7 cellular contexts compared by ENCODE assay signal in the genomic region with DNA sequence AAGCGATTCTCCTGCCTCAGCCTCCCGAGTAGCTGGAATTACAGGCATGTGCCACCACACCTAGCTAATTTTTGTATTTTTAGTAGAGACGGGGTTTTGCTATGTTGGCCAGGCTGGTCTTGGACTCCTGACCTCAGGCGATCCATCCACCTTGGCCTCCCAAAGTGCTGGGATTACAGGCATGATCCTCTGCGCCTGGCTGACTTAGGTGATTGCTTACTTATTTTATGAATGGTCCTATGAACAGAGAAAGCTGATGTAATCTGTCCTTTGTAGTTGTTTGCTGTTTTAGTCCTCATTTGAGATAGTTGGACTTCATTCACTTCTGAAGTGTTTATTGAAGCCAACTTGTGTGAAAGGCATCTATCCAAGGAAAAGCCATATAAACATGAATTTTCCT.
DNase-seq lines count a peak whose midpoint lies in the region; ATAC-seq, FAIRE-seq and TF ChIP-seq lines count a peak whose summit lies in the region.
"Not testable (repeated sequence)": the region's sequence is repeated elsewhere in the genome, so short reads cannot be mapped to it uniquely, and the experiment has no call there.

No MANE protein-coding gene starts in this region.

- H2BK12ac ChIP-seq in H1 (ENCODE audit: low read depth, low read length), result not testable (repeated sequence)

- peaks cover 35% of the 10 kb centered on the region for H3K36me3 ChIP-seq in Karpas-422 (ENCODE audit: insufficient read depth, low read length)
- H3K36me3 ChIP-seq in astrocyte (ENCODE audit: insufficient read depth, low read length); H1 (ENCODE audit: control insufficient read depth in 2 of 4, insufficient read depth in 4 of 4, low read length in 3 of 4); right lobe of liver: not testable (repeated sequence)

- H3K27me3 ChIP-seq in Karpas-422 (ENCODE audit: low read length); astrocyte (ENCODE audit: insufficient read depth, low read length); H1 (replicated peaks in 1 of 4; ENCODE audit: control insufficient read depth in 3 of 4, extremely low read depth in 1 of 4, insufficient read depth in 3 of 4, low read length in 3 of 4); right lobe of liver: not testable (repeated sequence)

- H3K79me1 ChIP-seq in H1 (ENCODE audit: low read depth, low read length), result not testable (repeated sequence)

- peak overlapping the region; percentile 21 for H3K27ac Mint-ChIP-seq in astrocyte (ENCODE audit: unreplicated experiment)

- not testable (repeated sequence) for H3K9me3 Mint-ChIP-seq in astrocyte (ENCODE audit: unreplicated experiment)

- not testable (repeated sequence) for H3K18ac ChIP-seq in H1 (ENCODE audit: extremely low read depth, low read length)

- H3K4me2 ChIP-seq in Karpas-422 (ENCODE audit: low read depth, low read length, poor library complexity, severe bottlenecking); astrocyte (ENCODE audit: low read length); H1 (ENCODE audit: insufficient read depth in 1 of 2, low read depth in 2 of 2, low read length in 2 of 2): not testable (repeated sequence)

- not testable (repeated sequence) for H3K23me2 ChIP-seq in H1 (ENCODE audit: low read depth, low read length)

- 0 out of 2 replicates have a peak overlapping the region, but pooled peaks have one; percentile 97 for H3K27ac ChIP-seq in 22Rv1
- H3K27ac ChIP-seq in Karpas-422 (ENCODE audit: low read length), result peak overlapping the region; percentile 13; the same call in 1 of the 2 replicates
- peak overlapping the region; percentile 93 for H3K27ac ChIP-seq in VCaP
- not testable (repeated sequence) for H3K27ac ChIP-seq in astrocyte (ENCODE audit: low read depth, low read length); H1 (ENCODE audit: low read depth, low read length)
- H3K27ac ChIP-seq in right lobe of liver, result peak overlapping the region in 2 of 3 donors; percentile 25 to 91

- not testable (repeated sequence) for H3K4me3 ChIP-seq in Karpas-422 (ENCODE audit: low read length); astrocyte (ENCODE audit: insufficient read depth, low read depth, low read length); H1 (ENCODE audit: extremely low read depth in 1 of 4, insufficient read depth in 2 of 4, low read depth in 3 of 4, low read length in 4 of 4); right lobe of liver

- H3K4me3 Mint-ChIP-seq in astrocyte (ENCODE audit: unreplicated experiment), result not testable (repeated sequence)

- TF ChIP-seq EP300 in H1 (IDR thresholded peaks at IDR 0.05; ENCODE audit: borderline replicate concordance in 1 of 2, low read depth in 2 of 2, low read length in 2 of 2), result not testable (repeated sequence)

- not testable (repeated sequence) for H2BK20ac ChIP-seq in H1 (ENCODE audit: low read length)

- CTCF ChIA-PET in H1 (lab: Charles Lee; ENCODE audit: partially characterized antibody), result interaction anchor here (1.6 kb wide), 1 partner anchor 9 kb away, joined by 3 read pairs; no protein-coding TSS in a partner anchor

- not testable (repeated sequence) for TF ChIP-seq RAD21 in H1 (IDR thresholded peaks at IDR 0.05 in 1 of 2, conservative IDR thresholded peaks at IDR 0.05 in 1 of 2; ENCODE audit: low read depth in 2 of 2, low read length in 2 of 2)

- H2AFZ ChIP-seq in Karpas-422 (ENCODE audit: low read length); astrocyte (ENCODE audit: low read depth, low read length); H1 (ENCODE audit: low read length): not testable (repeated sequence)

- not testable (repeated sequence) for H3K23ac ChIP-seq in H1 (ENCODE audit: insufficient read length)

- H4K5ac ChIP-seq in H1 (ENCODE audit: insufficient read length, low read depth, low read length), result not testable (repeated sequence)

- WGBS in H1 (ENCODE audit: extremely low coverage in 1 of 2, insufficient coverage in 1 of 2, insufficient read length in 1 of 2, insufficient replicate concordance in 2 of 2, low coverage in 1 of 2, low lambda C conversion rate in 2 of 2, missing lambda C conversion rate in 1 of 2), 2 experiments, result 90% methylated on average over 5 of the region's 5 CpGs; no CpG with 5 or more reads in 1 of the 2 experiments
- WGBS in right lobe of liver (ENCODE audit: insufficient coverage, low coverage, low lambda C conversion rate, missing lambda C conversion rate), result 57% methylated on average over 5 of the region's 5 CpGs

- H3K9me2 ChIP-seq in Karpas-422 (replicated peaks; ENCODE audit: insufficient read depth, low read length), result not testable (repeated sequence)

- not testable (repeated sequence) for H3K36me3 Mint-ChIP-seq in astrocyte (ENCODE audit: low read depth, unreplicated experiment)

- DNase-seq in Karpas-422; astrocyte (ENCODE audit: low read depth); H1 (ENCODE audit: low read depth in 1 of 2, low spot score in 2 of 2): not testable (repeated sequence)
- DNase-seq in left lobe of liver (ENCODE audit: low spot score) (peak; percentile 66), right lobe of liver (peak in 2 of 3 donors; percentile 61 to 67)

- H3K4me1 ChIP-seq in Karpas-422 (ENCODE audit: low read length), result peaks cover 72% of the 10 kb centered on the region
- not testable (repeated sequence) for H3K4me1 ChIP-seq in astrocyte (ENCODE audit: insufficient read depth, low read length); H1 (replicated peaks in 1 of 4; ENCODE audit: control insufficient read depth in 3 of 4, insufficient read depth in 4 of 4, low read length in 3 of 4)
- H3K4me1 ChIP-seq in right lobe of liver, result peaks cover 0 to 54% (median 21%) of the 10 kb centered on the region in 4 donors

- POLR2A ChIA-PET in H1 (lab: Charles Lee; ENCODE audit: partially characterized antibody), result not testable (repeated sequence)

- not testable (repeated sequence) for H3K4ac ChIP-seq in H1 (replicated peaks; ENCODE audit: insufficient read length, low read depth, low read length)

- H2BK5ac ChIP-seq in H1 (ENCODE audit: low read depth, low read length), result not testable (repeated sequence)

- H3K4me1 Mint-ChIP-seq in astrocyte (ENCODE audit: low read depth, unreplicated experiment), result peaks cover 25% of the 10 kb centered on the region

- not testable (repeated sequence) for TF ChIP-seq CTCF in 22Rv1 (IDR thresholded peaks at IDR 0.05); VCaP (conservative IDR thresholded peaks at IDR 0.05); astrocyte (IDR thresholded peaks at IDR 0.05; ENCODE audit: insufficient read depth, low read depth, low read length); H1 (IDR thresholded peaks at IDR 0.05; ENCODE audit: control extremely low read depth in 1 of 3, insufficient read depth in 1 of 3, low read depth in 1 of 3, low read length in 3 of 3); right lobe of liver (IDR thresholded peaks at IDR 0.05)

- not testable (repeated sequence) for H4K8ac ChIP-seq in H1 (ENCODE audit: extremely low read depth, insufficient read depth, low read length)

- H2AK5ac ChIP-seq in H1 (ENCODE audit: low read depth, low read length), result not testable (repeated sequence)

- intact Hi-C loops in right lobe of liver (cut with DNase I), result not testable (repeated sequence)

- not testable (repeated sequence) for H2BK15ac ChIP-seq in H1 (ENCODE audit: low read length)

- H3K9me3 ChIP-seq in Karpas-422 (ENCODE audit: low read length); astrocyte (ENCODE audit: insufficient read depth, low read depth, low read length); H1 (ENCODE audit: insufficient read depth in 2 of 2, low read depth in 1 of 2, low read length in 1 of 2); right lobe of liver: not testable (repeated sequence)

- peak; percentile 40 for ATAC-seq in left lobe of liver
- peak; percentile 20 to 54 (median 30) for ATAC-seq in right lobe of liver

- H4K91ac ChIP-seq in H1 (replicated peaks; ENCODE audit: insufficient read length, low read length), result not testable (repeated sequence)

- H3K27me3 Mint-ChIP-seq in astrocyte (ENCODE audit: low read depth, unreplicated experiment), result not testable (repeated sequence)

- H3K9ac ChIP-seq in Karpas-422 (ENCODE audit: low read length); astrocyte (ENCODE audit: low read length); H1 (replicated peaks in 1 of 4; ENCODE audit: extremely low read depth in 1 of 4, low read depth in 3 of 4, low read length in 3 of 4): not testable (repeated sequence)

- peaks cover 86% of the 10 kb centered on the region for H3K79me2 ChIP-seq in Karpas-422 (ENCODE audit: low read length)
- H3K79me2 ChIP-seq in astrocyte (ENCODE audit: insufficient read depth, low read length); H1 (ENCODE audit: control insufficient read depth in 1 of 2, insufficient read depth in 2 of 2, low read length in 2 of 2): not testable (repeated sequence)

- not testable (repeated sequence) for TF ChIP-seq POLR2A in H1 (IDR thresholded peaks at IDR 0.05; ENCODE audit: control extremely low read depth in 1 of 2, low read depth in 2 of 2, low read length in 2 of 2); right lobe of liver (IDR thresholded peaks at IDR 0.05)

- H2BK120ac ChIP-seq in H1 (replicated peaks; ENCODE audit: low read depth, low read length), result not testable (repeated sequence)

- FAIRE-seq in astrocyte (lab: Jason Lieb, UNC); H1 (lab: Jason Lieb, UNC): not testable (repeated sequence)

- peak overlapping the region; percentile 26 for H3K56ac ChIP-seq in H1 (replicated peaks; ENCODE audit: insufficient read length, low read depth, low read length)

- not testable (repeated sequence) for H4K20me1 ChIP-seq in Karpas-422 (ENCODE audit: insufficient read depth, low read depth, low read length); H1 (replicated peaks in 1 of 2; ENCODE audit: control insufficient read depth in 1 of 2, insufficient read depth in 2 of 2, low read length in 2 of 2)
- peaks cover 12% of the 10 kb centered on the region for H4K20me1 ChIP-seq in astrocyte (ENCODE audit: insufficient read depth, low read length)

- H3K14ac ChIP-seq in H1 (ENCODE audit: insufficient read length), result not testable (repeated sequence)
